In genomic region chr7:25122373-25122772, GRCh38 we compare ENCODE assay signal across 16 cellular contexts. TPM values are rescaled to one million over a fixed set of nuclear protein-coding genes. Genes with fewer than 3 reads are reported as not detected.
DNase-seq lines count a peak whose midpoint lies in the region; ATAC-seq, FAIRE-seq and TF ChIP-seq lines count a peak whose summit lies in the region.
"Had no signal": no experiment of that assay in that cellular context is flagged by ENCODE, and none has a peak within 500 bp of the region (broad histone marks: within the 10 kb centered on the region; RNA-seq: fewer than 3 reads in every experiment).

No MANE protein-coding gene starts in this region.

- TF ChIP-seq CTCF in brain (conservative IDR thresholded peaks at IDR 0.05), result no peak
- no peak for TF ChIP-seq CTCF in psoas muscle (IDR thresholded peaks at IDR 0.05)
- TF ChIP-seq CTCF in progenitor cell of endocrine pancreas (IDR thresholded peaks at IDR 0.05; ENCODE audit: unreplicated experiment), result no peak

- H3K36me3 Mint-ChIP-seq in activated CD4-positive, alpha-beta T cell treated with anti-CD3 and anti-CD28 coated beads, Interleukin-2, amount 10 ng/mL, durations not matched to agents 7 days and 5 days (ENCODE audit: low read depth), result peaks cover 51% of the 10 kb centered on the region
- peaks cover 50% of the 10 kb centered on the region for H3K36me3 Mint-ChIP-seq in brain
- peaks cover 22% of the 10 kb centered on the region for H3K36me3 Mint-ChIP-seq in progenitor cell of endocrine pancreas (ENCODE audit: insufficient read depth)

- peak overlapping the region; percentile 61 for H3K27ac ChIP-seq in psoas muscle
- H3K27ac ChIP-seq: VCaP had no signal

- H3K4me1 Mint-ChIP-seq in activated CD4-positive, alpha-beta T cell treated with anti-CD3 and anti-CD28 coated beads, Interleukin-2, amount 10 ng/mL, durations not matched to agents 7 days and 5 days, result peaks cover 45% of the 10 kb centered on the region
- H3K4me1 Mint-ChIP-seq in brain (peaks cover 43% of the 10 kb centered on the region), progenitor cell of endocrine pancreas (ENCODE audit: low read depth) (peaks cover 17% of the 10 kb centered on the region)

- H3K4me3 Mint-ChIP-seq in activated CD4-positive, alpha-beta T cell treated with anti-CD3 and anti-CD28 coated beads, Interleukin-2, amount 10 ng/mL, durations not matched to agents 7 days and 5 days, result peak overlapping the region; percentile 3
- H3K4me3 Mint-ChIP-seq in brain, result peak overlapping the region in 4 of 5 experiments; percentile 12 to 51 (median 42)
- no peak overlapping the region for H3K4me3 Mint-ChIP-seq in progenitor cell of endocrine pancreas (ENCODE audit: low read depth)
- H3K4me3 Mint-ChIP-seq: activated naive CD8-positive, alpha-beta T cell treated with anti-CD3 and anti-CD28 coated beads, Interleukin-2, amount 10 ng/mL, durations not matched to agents 7 days and 5 days had no signal

- POLR2A ChIA-PET in activated CD4-positive, alpha-beta T cell treated with anti-CD3 and anti-CD28 coated beads, Interleukin-2, amount 10 ng/mL, durations not matched to agents 7 days and 5 days (lab: Charles Lee), result no interaction called here

- peaks cover 23% of the 10 kb centered on the region for H3K4me1 ChIP-seq in psoas muscle

- H3K4me3 ChIP-seq in psoas muscle, result no peak overlapping the region

- H3K9me3 ChIP-seq in psoas muscle, result no peaks in the 10 kb centered on the region

- H3K27me3 ChIP-seq in psoas muscle (ENCODE audit: insufficient read depth in 3 of 3, low read length in 2 of 3), result no peaks in the 10 kb centered on the region

- intact Hi-C loops in psoas muscle (cut with DNase I), result loop anchor here in 1 of 2 donors (10.0 kb wide), 1 partner anchor 732 kb away; no protein-coding TSS in a partner anchor

- ATAC-seq in psoas muscle, result no peak
- ATAC-seq: Right ventricle myocardium inferior had no signal

- H3K27me3 Mint-ChIP-seq in activated CD4-positive, alpha-beta T cell treated with anti-CD3 and anti-CD28 coated beads, Interleukin-2, amount 10 ng/mL, durations not matched to agents 7 days and 5 days, result no peaks in the 10 kb centered on the region
- H3K27me3 Mint-ChIP-seq in brain (peaks cover 10% of the 10 kb centered on the region), progenitor cell of endocrine pancreas (no peaks in the 10 kb centered on the region)
- H3K27me3 Mint-ChIP-seq: activated naive CD8-positive, alpha-beta T cell treated with anti-CD3 and anti-CD28 coated beads, Interleukin-2, amount 10 ng/mL, durations not matched to agents 7 days and 5 days; naive B cell had no signal

- no peak for FAIRE-seq in RCC 7860 (lab: Jason Lieb, UNC)
- FAIRE-seq: GM12891, H1 had no signal

- H3K36me3 ChIP-seq in psoas muscle (ENCODE audit: insufficient read depth in 1 of 2, low read depth in 1 of 2), result peaks cover 3 to 42% of the 10 kb centered on the region in 2 donors

- H3K9me3 Mint-ChIP-seq in activated CD4-positive, alpha-beta T cell treated with anti-CD3 and anti-CD28 coated beads, Interleukin-2, amount 10 ng/mL, durations not matched to agents 7 days and 5 days, result no peaks in the 10 kb centered on the region
- H3K9me3 Mint-ChIP-seq in brain (peaks cover 0 to 5% (median 0%) of the 10 kb centered on the region in 5 experiments), progenitor cell of endocrine pancreas (ENCODE audit: low read depth) (no peaks in the 10 kb centered on the region)
- H3K9me3 Mint-ChIP-seq: activated naive CD8-positive, alpha-beta T cell treated with anti-CD3 and anti-CD28 coated beads, Interleukin-2, amount 10 ng/mL, durations not matched to agents 7 days and 5 days; naive B cell had no signal

- CTCF ChIA-PET in activated CD4-positive, alpha-beta T cell treated with anti-CD3 and anti-CD28 coated beads, Interleukin-2, amount 10 ng/mL, durations not matched to agents 7 days and 5 days (lab: Charles Lee), result interaction anchor here (0.6 to 1.8 kb wide), 2 partner anchors 17 to 28 kb away, joined by 3 to 6 read pairs; no protein-coding TSS in a partner anchor

- no peak for DNase-seq in activated CD4-positive, alpha-beta T cell treated with anti-CD3 and anti-CD28 coated beads, Interleukin-2, amount 10 ng/mL, durations not matched to agents 7 days and 5 days
- no peak for DNase-seq in activated CD4-positive, alpha-beta T cell treated with anti-CD3 and anti-CD28 coated beads for 1 hour
- DNase-seq in RCC 7860 (ENCODE audit: low spot score) (peak; percentile 30), psoas muscle (no peak), SIG-M5 (lab: John Stamatoyannopoulos, UW) (no peak), LoVo (ENCODE audit: low spot score) (no peak), progenitor cell of endocrine pancreas (ENCODE audit: low spot score, unreplicated experiment) (no peak)
- DNase-seq: activated naive CD8-positive, alpha-beta T cell treated with anti-CD3 and anti-CD28 coated beads, Interleukin-2, amount 10 ng/mL, durations not matched to agents 7 days and 5 days; naive B cell; NCI-H1048; NCI-H510A had no signal

- H3K27ac Mint-ChIP-seq in activated CD4-positive, alpha-beta T cell treated with anti-CD3 and anti-CD28 coated beads, Interleukin-2, amount 10 ng/mL, durations not matched to agents 7 days and 5 days, result no peak overlapping the region
- no peak overlapping the region for H3K27ac Mint-ChIP-seq in brain
- H3K27ac Mint-ChIP-seq in progenitor cell of endocrine pancreas, result no peak overlapping the region
- H3K27ac Mint-ChIP-seq: activated naive CD8-positive, alpha-beta T cell treated with anti-CD3 and anti-CD28 coated beads, Interleukin-2, amount 10 ng/mL, durations not matched to agents 7 days and 5 days had no signal

RNA-seq across cellular contexts. Expression of gene CYCS, which starts 2.7 kb away (rescaled TPM):
- 100 to 1,000 TPM in 1 of 2 experiments, 10 to 100 TPM in 1; 96.1 to 108 TPM for total RNA-seq in activated CD4-positive, alpha-beta T cell treated with anti-CD3 and anti-CD28 coated beads, Interleukin-2, amount 10 ng/mL, durations not matched to agents 7 days and 5 days
- polyA plus RNA-seq in brain (ENCODE audit: insufficient read depth, low read depth, low replicate concordance), result 107 TPM
- total RNA-seq in psoas muscle, result 100 to 1,000 TPM; 241 to 585 (median 322) TPM
- polyA plus RNA-seq in psoas muscle, result 100 to 1,000 TPM; 331 to 646 (median 420) TPM
- total RNA-seq in progenitor cell of endocrine pancreas, result 62.3 and 69.5 TPM in 2 replicates
